ENCODE assay signal across 19 cellular contexts in genomic region chr19:12975221-12975756, GRCh38. TPM values are rescaled to one million over a fixed set of nuclear protein-coding genes. Genes with fewer than 3 reads are reported as not detected.
DNase-seq lines count a peak whose midpoint lies in the region; ATAC-seq, FAIRE-seq and TF ChIP-seq lines count a peak whose summit lies in the region.
"Had no signal": no experiment of that assay in that cellular context is flagged by ENCODE, and none has a peak within 500 bp of the region (broad histone marks: within the 10 kb centered on the region; RNA-seq: fewer than 3 reads in every experiment).

No MANE protein-coding gene starts in this region.

- intact Hi-C loops in Right ventricle myocardium inferior (cut with DNase I) (loop anchor here (10.0 kb wide), 1 partner anchor 610 kb away; no protein-coding TSS in a partner anchor), left ventricle myocardium inferior (cut with micrococcal nuclease) (loop anchor here (10.0 kb wide), 1 partner anchor 290 kb away; no protein-coding TSS in a partner anchor)

- POLR2A ChIA-PET in HEK293 (lab: Yijun Ruan, JAX): interaction anchor here (0.6 to 1.1 kb wide), 3 partner anchors 10 to 177 kb away, joined by 3 to 4 read pairs (median 3); no protein-coding TSS in a partner anchor

- TF ChIP-seq CTCF in left ventricle myocardium inferior (IDR thresholded peaks at IDR 0.05; ENCODE audit: borderline replicate concordance): no peak
- TF ChIP-seq CTCF in HEK293 (tag by site-specific recombination; IDR thresholded peaks at IDR 0.05): no peak
- TF ChIP-seq CTCF in glutamatergic neuron (IDR thresholded peaks at IDR 0.05; ENCODE audit: partially characterized antibody, unreplicated experiment): no peak

- no peak overlapping the region for H3K4me3 ChIP-seq in left ventricle myocardium inferior
- no peak overlapping the region for H3K4me3 ChIP-seq in HEK293 (ENCODE audit: low read depth, low read length)

- H3K36me3 Mint-ChIP-seq in glutamatergic neuron (ENCODE audit: unreplicated experiment): no peaks in the 10 kb centered on the region

- H3K27me3 ChIP-seq in left ventricle myocardium inferior (ENCODE audit: low read depth): no peaks in the 10 kb centered on the region

- no peak for ATAC-seq in Right ventricle myocardium inferior

- no peaks in the 10 kb centered on the region for H3K36me3 ChIP-seq in left ventricle myocardium inferior
- no peaks in the 10 kb centered on the region for H3K36me3 ChIP-seq in HEK293 (ENCODE audit: control insufficient read depth in 2 of 2, insufficient read depth in 1 of 2, low read length in 2 of 2)

- no peak for FAIRE-seq in RCC 7860 (lab: Jason Lieb, UNC)
- FAIRE-seq: G401.6 had no signal

- no peak overlapping the region for H3K4me3 Mint-ChIP-seq in glutamatergic neuron (ENCODE audit: unreplicated experiment)
- H3K4me3 Mint-ChIP-seq: CD4-positive, alpha-beta T cell; H9; T-helper 2 cell treated with Interferon-gamma antibody and Interleukin-4, amounts not matched to agents 5 μg/mL and 100 μg/mL, for 36 hours had no signal

- H3K4me1 Mint-ChIP-seq in glutamatergic neuron (ENCODE audit: low read depth, unreplicated experiment): peaks cover 7% of the 10 kb centered on the region
- H3K4me1 Mint-ChIP-seq: H9 had no signal

- peaks cover 9% of the 10 kb centered on the region for H3K9me3 Mint-ChIP-seq in glutamatergic neuron (ENCODE audit: unreplicated experiment)
- H3K9me3 Mint-ChIP-seq: CD4-positive, alpha-beta T cell; H9; T-helper 2 cell treated with Interferon-gamma antibody and Interleukin-4, amounts not matched to agents 5 μg/mL and 100 μg/mL, for 36 hours had no signal

- peaks cover 9% of the 10 kb centered on the region for H3K27me3 Mint-ChIP-seq in glutamatergic neuron (ENCODE audit: unreplicated experiment)

- CTCF ChIA-PET in HEK293 (lab: Yijun Ruan, JAX): interaction anchor here (1.6 to 13.3 kb wide), 5 partner anchors 10 to 118 kb away, joined by 9 to 274 read pairs (median 71); no protein-coding TSS in a partner anchor

- DNase-seq in Right ventricle myocardium inferior (ENCODE audit: missing footprints): peak; percentile 11
- no peak for DNase-seq in left ventricle myocardium inferior
- peak; percentile 78 for DNase-seq in NCI-H524 treated with DMSO at 0.1 percent for 48 hours (lab: John Stamatoyannopoulos, UW)
- peak; percentile 28 for DNase-seq in glutamatergic neuron
- DNase-seq in NCI-H2196 (lab: John Stamatoyannopoulos, UW; ENCODE audit: unreplicated experiment): no peak
- DNase-seq in HT-29 (ENCODE audit: low spot score): no peak
- no peak for DNase-seq in RCC 7860 (ENCODE audit: low spot score)
- DNase-seq: AML-193; CD4-positive, alpha-beta T cell; DMS79 treated with DMSO at 0.1 percent for 48 hours; H9; MV-4-11; NCI-H187 treated with DMSO at 0.1 percent for 48 hours had no signal

- peak overlapping the region; percentile 79 for H3K27ac Mint-ChIP-seq in glutamatergic neuron (ENCODE audit: unreplicated experiment)
- H3K27ac Mint-ChIP-seq: CD4-positive, alpha-beta T cell; H9; T-helper 2 cell treated with Interferon-gamma antibody and Interleukin-4, amounts not matched to agents 5 μg/mL and 100 μg/mL, for 36 hours had no signal

- H3K4me1 ChIP-seq in left ventricle myocardium inferior (peaks cover 9% of the 10 kb centered on the region), HEK293 (ENCODE audit: control insufficient read depth, insufficient read depth, low read length) (no peaks in the 10 kb centered on the region)

- no peak overlapping the region for H3K27ac ChIP-seq in left ventricle myocardium inferior (replicated peaks)
- H3K27ac ChIP-seq in HEK293 (ENCODE audit: extremely low read depth, low read depth, low read length): no peak overlapping the region
- H3K27ac ChIP-seq: HL-60 had no signal

- H3K9me3 ChIP-seq in left ventricle myocardium inferior (replicated peaks) (no peaks in the 10 kb centered on the region), HEK293 (ENCODE audit: control insufficient read depth, insufficient read depth, low read depth, low read length) (no peaks in the 10 kb centered on the region)

TF ChIP-seq in HEK293, 187 proteins besides CTCF, POLR2A, EP300 and RAD21:
- TF ChIP-seq HIC1 (tag by site-specific recombination; IDR thresholded peaks at IDR 0.05) (peak; percentile 52; the same call in 1 of the 2 replicates), ZNF23 (tag by site-specific recombination; IDR thresholded peaks at IDR 0.05; ENCODE audit: borderline replicate concordance) (no peak), ZNF146 (tag by site-specific recombination; IDR thresholded peaks at IDR 0.05) (no peak)

RNA-seq across cellular contexts. Expression of gene DAND5, which starts 5.9 kb away (rescaled TPM):
- total RNA-seq in Right ventricle myocardium inferior: 9.9 TPM
- 12.7 TPM for total RNA-seq in left ventricle myocardium inferior
- 0.44 TPM for total RNA-seq in glutamatergic neuron (ENCODE audit: unreplicated experiment)
- 0.31 TPM in 1 of 2 replicates, not detected in the other for total RNA-seq in HT-29 (2014; rRNA removed; shearing (Covaris generic))
- total RNA-seq: CD4-positive, alpha-beta T cell; NCI-H460; RPMI7951 had no signal

RNA-seq across cellular contexts. Expression of gene GADD45GIP1, which starts 18.3 kb away (rescaled TPM):
- 33.7 TPM for total RNA-seq in Right ventricle myocardium inferior
- 31.4 TPM for total RNA-seq in left ventricle myocardium inferior
- total RNA-seq in glutamatergic neuron (ENCODE audit: unreplicated experiment): 28.8 TPM
- 75.2 and 80.9 TPM in 2 replicates for total RNA-seq in HT-29 (2014; rRNA removed; shearing (Covaris generic))

RNA-seq across cellular contexts. Expression of gene NFIX, which starts 20.0 kb away (rescaled TPM):
- 159 TPM for total RNA-seq in Right ventricle myocardium inferior
- 118 TPM for total RNA-seq in left ventricle myocardium inferior
- 2.4 TPM for total RNA-seq in glutamatergic neuron (ENCODE audit: unreplicated experiment)
- 22.4 and 32.3 TPM in 2 replicates for total RNA-seq in HT-29 (2014; rRNA removed; shearing (Covaris generic))

RNA-seq across cellular contexts. Expression of gene RAD23A, which starts 29.6 kb away (rescaled TPM):
- total RNA-seq in Right ventricle myocardium inferior (171 TPM), left ventricle myocardium inferior (150 TPM), glutamatergic neuron (ENCODE audit: unreplicated experiment) (62.1 TPM)
- 217 TPM in 2 replicates for total RNA-seq in HT-29 (2014; rRNA removed; shearing (Covaris generic))

RNA-seq across cellular contexts. Expression of gene CALR, which starts 36.9 kb away (rescaled TPM):
- total RNA-seq in Right ventricle myocardium inferior (496 TPM), left ventricle myocardium inferior (365 TPM), glutamatergic neuron (ENCODE audit: unreplicated experiment) (543 TPM)
- total RNA-seq in HT-29 (2014; rRNA removed; shearing (Covaris generic)): 803 and 831 TPM in 2 replicates

Comparison
In these comparisons a context has a peak if more than half of its experiments do, and no peak if none do; other contexts are left out.
1. DNase-seq: peak in Right ventricle myocardium inferior (single experiment), NCI-H524 treated with DMSO at 0.1 percent for 48 hours (single experiment) and glutamatergic neuron (single experiment); none in left ventricle myocardium inferior (single experiment), NCI-H2196 (single experiment), HT-29 (single experiment) and RCC 7860 (single experiment).